In the genomic region with DNA sequence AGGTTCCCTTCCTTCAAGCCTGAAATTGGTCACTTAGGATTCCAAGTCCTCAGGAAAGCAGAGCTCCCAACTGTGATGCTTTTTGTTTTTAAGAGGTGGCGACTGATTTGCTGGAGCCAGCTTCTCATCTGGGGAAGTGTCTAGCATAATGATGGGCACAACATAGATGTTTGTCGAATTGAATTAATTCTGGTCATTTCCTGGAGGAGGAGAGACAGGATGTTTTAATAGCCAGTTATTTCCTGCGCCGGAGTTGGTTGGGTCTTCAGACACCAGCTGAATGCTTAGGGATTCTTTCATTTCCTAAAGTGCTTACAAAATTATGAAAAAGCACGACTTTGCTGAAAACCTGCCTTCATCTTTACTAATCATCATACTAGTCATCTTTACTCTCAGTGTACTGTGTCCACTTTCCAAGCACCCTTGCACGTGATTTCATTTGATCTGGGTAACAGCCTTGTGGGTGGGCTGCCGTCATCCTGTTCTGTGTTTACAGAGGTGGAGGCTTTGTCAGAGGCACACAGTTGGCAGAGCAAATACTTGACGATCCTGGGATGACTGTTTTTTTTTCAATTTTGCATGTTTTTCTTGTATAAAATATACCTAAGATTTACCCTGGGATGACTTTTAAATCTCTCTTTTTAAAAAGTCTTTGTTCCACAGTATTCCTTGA, we compare ENCODE assay signal across 1 cellular context.
TF ChIP-seq lines count a peak whose summit lies in the region.

No MANE protein-coding gene starts in this region.

TF ChIP-seq in endothelial cell of umbilical vein, 7 proteins besides CTCF, POLR2A, EP300 and RAD21 (continued from another document):
- TF ChIP-seq FOS (IDR thresholded peaks at IDR 0.05; ENCODE audit: borderline replicate concordance, insufficient read depth, low read length): peak; percentile 42
- TF ChIP-seq, protein P1, sequence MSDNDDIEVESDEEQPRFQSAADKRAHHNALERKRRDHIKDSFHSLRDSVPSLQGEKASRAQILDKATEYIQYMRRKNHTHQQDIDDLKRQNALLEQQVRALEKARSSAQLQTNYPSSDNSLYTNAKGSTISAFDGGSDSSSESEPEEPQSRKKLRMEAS (IDR thresholded peaks at IDR 0.05; ENCODE audit: insufficient read depth, insufficient read length): no peak
- TF ChIP-seq JUN (IDR thresholded peaks at IDR 0.05; ENCODE audit: borderline replicate concordance, insufficient read depth, insufficient read length, low read depth): peak; percentile 7
